In genomic region chr1:3653286-3653618, GRCh38 we compare ENCODE assay signal across 1 cellular context.
TF ChIP-seq lines count a peak whose summit lies in the region.

No MANE protein-coding gene starts in this region.

TF ChIP-seq in HepG2, 621 proteins besides CTCF, POLR2A, EP300 and RAD21:
- no peak for TF ChIP-seq TCF7 (IDR thresholded peaks at IDR 0.05; ENCODE audit: low read depth)
- TF ChIP-seq ZNF598 (CRISPR knock-in tag; IDR thresholded peaks at IDR 0.05; ENCODE audit: borderline replicate concordance): no peak
- no peak for TF ChIP-seq NR3C1 (CRISPR knock-in tag; IDR thresholded peaks at IDR 0.05)
- no peak for TF ChIP-seq MED1 (CRISPR knock-in tag; IDR thresholded peaks at IDR 0.05)
- no peak for TF ChIP-seq ZKSCAN8 (CRISPR knock-in tag; IDR thresholded peaks at IDR 0.05; ENCODE audit: borderline replicate concordance)
- no peak for TF ChIP-seq ZNF17 (CRISPR knock-in tag; IDR thresholded peaks at IDR 0.05)
- TF ChIP-seq GMEB1 (CRISPR knock-in tag; IDR thresholded peaks at IDR 0.05; ENCODE audit: borderline replicate concordance): no peak
- no peak for TF ChIP-seq DMTF1 (CRISPR knock-in tag; IDR thresholded peaks at IDR 0.05)
- TF ChIP-seq ZNF563 (CRISPR knock-in tag; IDR thresholded peaks at IDR 0.05): no peak
- no peak for TF ChIP-seq ZNF451 (CRISPR knock-in tag; IDR thresholded peaks at IDR 0.05)
- no peak for TF ChIP-seq BORCS8-MEF2B (CRISPR knock-in tag; IDR thresholded peaks at IDR 0.05)
